In the genomic region with DNA sequence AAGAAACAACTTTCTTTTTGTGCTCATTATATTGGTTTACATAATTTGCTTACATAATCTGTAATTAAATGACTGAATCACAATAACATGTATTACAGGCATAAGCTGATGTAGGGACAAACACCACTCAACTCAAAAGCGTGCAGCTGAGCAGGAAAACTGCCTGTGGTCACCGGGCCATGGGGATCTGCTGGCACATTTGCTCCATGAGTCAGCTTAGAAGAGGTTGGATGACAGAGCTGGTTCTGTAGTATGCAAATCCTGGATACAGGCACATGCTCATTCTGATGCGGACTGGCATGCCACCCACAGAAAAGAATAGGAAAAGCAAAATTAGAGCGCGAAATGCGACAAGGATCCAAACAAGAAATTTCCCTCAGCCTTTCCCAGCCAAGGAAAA, we compare ENCODE assay signal across 9 cellular contexts.
DNase-seq lines count a peak whose midpoint lies in the region; ATAC-seq and TF ChIP-seq lines count a peak whose summit lies in the region.
"Had no signal": no experiment of that assay in that cellular context is flagged by ENCODE, and none has a peak within 500 bp of the region (broad histone marks: within the 10 kb centered on the region; RNA-seq: fewer than 3 reads in every experiment).

No MANE protein-coding gene starts in this region.

- ATAC-seq in PC-3 = peak; percentile 83
- no peak for ATAC-seq in GM18870 (IDR thresholded peaks at IDR 0.05; ENCODE audit: unreplicated experiment)

- H3K4me3 ChIP-seq in PC-3 (ENCODE audit: low read length) (no peak overlapping the region), epithelial cell of proximal tubule (ENCODE audit: low read depth, low read length) (no peak overlapping the region)

- H3K36me3 ChIP-seq in PC-3 (ENCODE audit: low read depth, low read length) = no peaks in the 10 kb centered on the region

- DNase-seq in SIG-M5 treated with dmso at 0.1 percent for 504 hours (lab: John Stamatoyannopoulos, UW; ENCODE audit: unreplicated experiment) = peak; percentile 53
- no peak for DNase-seq in SIG-M5 (lab: John Stamatoyannopoulos, UW)
- peak; percentile 93 for DNase-seq in PC-3
- peak; percentile 87 for DNase-seq in epithelial cell of proximal tubule (ENCODE audit: low read depth)
- peak; percentile 39 to 94 (median 64) for DNase-seq in posterior cingulate gyrus
- DNase-seq in activated gamma-delta T cell (lab: John Stamatoyannopoulos, UW) = no peak
- DNase-seq in NCI-H524 treated with DMSO at 0.1 percent for 48 hours (lab: John Stamatoyannopoulos, UW) = no peak
- DNase-seq: DND-41 had no signal

- H4K20me1 ChIP-seq in PC-3 (ENCODE audit: low read length) = no peaks in the 10 kb centered on the region

- CTCF ChIA-PET in PC-3 (lab: Charles Lee) = no interaction called here

- no peaks in the 10 kb centered on the region for H3K27me3 ChIP-seq in PC-3 (ENCODE audit: low read length)

- no peaks in the 10 kb centered on the region for H3K9me3 ChIP-seq in PC-3 (ENCODE audit: low read length)

- H3K4me2 ChIP-seq in PC-3 (ENCODE audit: low read length) = peak overlapping the region; percentile 37

- 0 out of 2 replicates have a peak overlapping the region, but pooled peaks have one; percentile 47 for H2AFZ ChIP-seq in PC-3 (ENCODE audit: low read length)

- peaks cover 47% of the 10 kb centered on the region for H3K4me1 ChIP-seq in PC-3 (ENCODE audit: insufficient read depth, low read length)

- intact Hi-C loops in PC-3 (cut with micrococcal nuclease) (loop anchor here (1.0 to 5.0 kb wide), 4 partner anchors 20 to 229 kb away; a partner anchor contains a TSS), posterior cingulate gyrus (cut with DNase I) (loop anchor here (5.0 to 10.0 kb wide), 2 partner anchors 56 to 132 kb away; a partner anchor contains a TSS)

- no peaks in the 10 kb centered on the region for H3K79me2 ChIP-seq in PC-3 (ENCODE audit: low read length)

- no peaks in the 10 kb centered on the region for H3F3A ChIP-seq in PC-3 (ENCODE audit: low read length, unreplicated experiment)

- peak overlapping the region; percentile 83 for H3K27ac ChIP-seq in PC-3 (ENCODE audit: low read length)

- TF ChIP-seq CTCF in PC-3 (conservative IDR thresholded peaks at IDR 0.05; ENCODE audit: low read depth, low read length) = no peak
- no peak for TF ChIP-seq CTCF in epithelial cell of proximal tubule (conservative IDR thresholded peaks at IDR 0.05; ENCODE audit: low read depth, low read length)

- peak overlapping the region; percentile 50 for H3K9ac ChIP-seq in PC-3 (ENCODE audit: low read length)

- BruUV-seq in PC-3 (replicated peaks; lab: Mats Ljungman, UMichigan) = no TSS peak

- no peaks in the 10 kb centered on the region for H3K9me2 ChIP-seq in PC-3 (replicated peaks; ENCODE audit: low read length)

- POLR2A ChIA-PET in PC-3 (lab: Charles Lee; ENCODE audit: unreplicated experiment) = no interaction called here

Comparison
In these comparisons a context has a peak if more than half of its experiments do, and no peak if none do; other contexts are left out.
1. DNase-seq: peak in SIG-M5 treated with dmso at 0.1 percent for 504 hours (single experiment), PC-3 (single experiment), epithelial cell of proximal tubule (single experiment) and posterior cingulate gyrus (10 of 10); none in SIG-M5 (single experiment), activated gamma-delta T cell (single experiment) and NCI-H524 treated with DMSO at 0.1 percent for 48 hours (single experiment).